ENCODE assay signal across 17 cellular contexts in genomic region chr17:78847052-78847451, GRCh38. TPM values are rescaled to one million over a fixed set of nuclear protein-coding genes. Genes with fewer than 3 reads are reported as not detected.
DNase-seq lines count a peak whose midpoint lies in the region; ATAC-seq, FAIRE-seq and TF ChIP-seq lines count a peak whose summit lies in the region.
"Had no signal": no experiment of that assay in that cellular context is flagged by ENCODE, and none has a peak within 500 bp of the region (broad histone marks: within the 10 kb centered on the region; RNA-seq: fewer than 3 reads in every experiment).

No MANE protein-coding gene starts in this region.

- CTCF ChIA-PET in activated CD8-positive, alpha-beta memory T cell treated with anti-CD3 and anti-CD28 coated beads, Interleukin-2, amount 10 ng/mL, durations not matched to agents 7 days and 5 days (lab: Charles Lee) = no interaction called here

- DNase-seq in pancreas (no peak), NCI-H82 (lab: John Stamatoyannopoulos, UW) (no peak), H7 (no peak)
- no peak for DNase-seq in activated CD8-positive, alpha-beta memory T cell treated with anti-CD3 and anti-CD28 coated beads, Interleukin-2, amount 10 ng/mL, durations not matched to agents 7 days and 5 days
- DNase-seq: 8988T; C1 segment of cervical spinal cord; Calu3; CD4-positive, alpha-beta memory T cell; COR-L47; DMS53; DMS79 treated with DMSO at 0.1 percent for 48 hours; GOT3; HCEC 1CT had no signal

- H3K9me3 ChIP-seq in pancreas = no peaks in the 10 kb centered on the region

- no peak for TF ChIP-seq CTCF in pancreas (IDR thresholded peaks at IDR 0.05)

- no peaks in the 10 kb centered on the region for H3K27me3 Mint-ChIP-seq in activated CD8-positive, alpha-beta memory T cell treated with anti-CD3 and anti-CD28 coated beads, Interleukin-2, amount 10 ng/mL, durations not matched to agents 7 days and 5 days
- H3K27me3 Mint-ChIP-seq: CD4-positive, alpha-beta memory T cell had no signal

- H3K4me3 ChIP-seq in pancreas (no peak overlapping the region), H7 (ENCODE audit: insufficient read depth, low read depth, low read length) (no peak overlapping the region)

- H3K4me1 ChIP-seq in pancreas = no peaks in the 10 kb centered on the region

- ATAC-seq in pancreas = no peak
- ATAC-seq in activated CD8-positive, alpha-beta memory T cell treated with anti-CD3 and anti-CD28 coated beads, Interleukin-2, amount 10 ng/mL, durations not matched to agents 7 days and 5 days = no peak

- H3K27ac ChIP-seq in pancreas = no peak overlapping the region

- H3K27me3 ChIP-seq in pancreas (no peaks in the 10 kb centered on the region), H7 (ENCODE audit: control insufficient read depth, insufficient read depth, low read length) (no peaks in the 10 kb centered on the region)

- H3K27ac Mint-ChIP-seq in activated CD8-positive, alpha-beta memory T cell treated with anti-CD3 and anti-CD28 coated beads, Interleukin-2, amount 10 ng/mL, durations not matched to agents 7 days and 5 days = no peak overlapping the region
- H3K27ac Mint-ChIP-seq: CD4-positive, alpha-beta memory T cell had no signal

- H3K4me1 Mint-ChIP-seq in activated CD8-positive, alpha-beta memory T cell treated with anti-CD3 and anti-CD28 coated beads, Interleukin-2, amount 10 ng/mL, durations not matched to agents 7 days and 5 days = peaks cover 14% of the 10 kb centered on the region

- no peaks in the 10 kb centered on the region for H3K36me3 Mint-ChIP-seq in activated CD8-positive, alpha-beta memory T cell treated with anti-CD3 and anti-CD28 coated beads, Interleukin-2, amount 10 ng/mL, durations not matched to agents 7 days and 5 days
- H3K36me3 Mint-ChIP-seq: CD4-positive, alpha-beta memory T cell had no signal

- H3K9me3 Mint-ChIP-seq in activated CD8-positive, alpha-beta memory T cell treated with anti-CD3 and anti-CD28 coated beads, Interleukin-2, amount 10 ng/mL, durations not matched to agents 7 days and 5 days (ENCODE audit: low read depth) = no peaks in the 10 kb centered on the region
- H3K9me3 Mint-ChIP-seq: CD4-positive, alpha-beta memory T cell had no signal

- no peak overlapping the region for H3K4me3 Mint-ChIP-seq in activated CD8-positive, alpha-beta memory T cell treated with anti-CD3 and anti-CD28 coated beads, Interleukin-2, amount 10 ng/mL, durations not matched to agents 7 days and 5 days
- H3K4me3 Mint-ChIP-seq: CD4-positive, alpha-beta memory T cell had no signal

- H3K36me3 ChIP-seq in pancreas = no peaks in the 10 kb centered on the region
- H3K36me3 ChIP-seq in H7 (replicated peaks; ENCODE audit: control insufficient read depth, insufficient read depth, low read length) = no peaks in the 10 kb centered on the region

- intact Hi-C loops in pancreas (cut with DNase I) = no loop called here

- 89 to 92% methylated on average over 3 of the region's 3 CpGs for WGBS in pancreas, 2 donors

- FAIRE-seq in G401.6 (lab: Jason Lieb, UNC) (peak; percentile 69), colon (lab: Jason Lieb, UNC) (peak; percentile 49), pancreas (lab: Jason Lieb, UNC) (peak; percentile 41)
- FAIRE-seq: GM12892, H54 had no signal

RNA-seq across cellular contexts. Expression of gene USP36, which starts 6.4 kb away (rescaled TPM):
- total RNA-seq in pancreas = 10 to 100 TPM; 31.2 to 58.3 (median 35.8) TPM
- polyA plus RNA-seq in pancreas = 10 to 100 TPM; 33.1 to 41.8 TPM
- 10 to 100 TPM; 84.5 to 94.3 TPM for total RNA-seq in activated CD8-positive, alpha-beta memory T cell treated with anti-CD3 and anti-CD28 coated beads, Interleukin-2, amount 10 ng/mL, durations not matched to agents 7 days and 5 days
- 24.6 and 32.8 TPM in 2 replicates for total RNA-seq in H7 (2014; rRNA removed; shearing (Covaris generic))

RNA-seq across cellular contexts. Expression of gene CEP295NL, which starts 55.9 kb away (rescaled TPM):
- 1 to 10 TPM in 5 of 6 donors, under 1 TPM in 1; 0.87 to 5.1 (median 2.7) TPM for total RNA-seq in pancreas
- 1 to 10 TPM in 1 of 2 donors, under 1 TPM in 1; 0.21 to 4.1 TPM for polyA plus RNA-seq in pancreas
- total RNA-seq in activated CD8-positive, alpha-beta memory T cell treated with anti-CD3 and anti-CD28 coated beads, Interleukin-2, amount 10 ng/mL, durations not matched to agents 7 days and 5 days = under 1 TPM in 1 of 2 experiments, not detected in 1; 0.29 TPM
- 0.07 TPM in 1 of 2 replicates, not detected in the other for total RNA-seq in H7 (2014; rRNA removed; shearing (Covaris generic))
- polyA plus RNA-seq: CD4-positive, alpha-beta memory T cell had no signal
